1 cellular context compared by ENCODE assay signal in genomic region chr15:90054618-90055097, GRCh38.
TF ChIP-seq lines count a peak whose summit lies in the region.

No MANE protein-coding gene starts in this region.

TF ChIP-seq in HepG2, 621 proteins besides CTCF, POLR2A, EP300 and RAD21 (continued from another document and continues in another):
- TF ChIP-seq GLI4 (CRISPR knock-in tag; IDR thresholded peaks at IDR 0.05; ENCODE audit: borderline replicate concordance) (no peak), ZBTB4 (CRISPR knock-in tag; IDR thresholded peaks at IDR 0.05; ENCODE audit: borderline replicate concordance) (no peak), ESRRA (CRISPR knock-in tag; IDR thresholded peaks at IDR 0.05; ENCODE audit: low read depth) (peak; percentile 69; the same call in 1 of the 2 replicates), ASH2L (IDR thresholded peaks at IDR 0.05; ENCODE audit: insufficient read length, low read depth, low read length) (peak; percentile 45), PATZ1 (CRISPR knock-in tag; IDR thresholded peaks at IDR 0.05) (no peak; the same call in 1 of the 2 replicates), ZNF232 (CRISPR knock-in tag; IDR thresholded peaks at IDR 0.05; ENCODE audit: borderline replicate concordance) (peak; percentile 20; the same call in 1 of the 2 replicates), ZBTB40 (IDR thresholded peaks at IDR 0.05) (no peak), ZBTB40 (CRISPR knock-in tag; IDR thresholded peaks at IDR 0.05) (no peak; the same call in 1 of the 2 replicates), MTERF4 (CRISPR knock-in tag; IDR thresholded peaks at IDR 0.05) (no peak), SRSF4 (IDR thresholded peaks at IDR 0.05; ENCODE audit: low read depth, low read length, poor library complexity, severe bottlenecking) (no peak), IRF9 (CRISPR knock-in tag; IDR thresholded peaks at IDR 0.05; ENCODE audit: borderline replicate concordance) (no peak), MAFK (conservative IDR thresholded peaks at IDR 0.05 in 1 of 2, IDR thresholded peaks at IDR 0.05 in 1 of 2; ENCODE audit: low read length in 2 of 2) (no peak), ZNF234 (CRISPR knock-in tag; conservative IDR thresholded peaks at IDR 0.05) (no peak), FIP1L1 (IDR thresholded peaks at IDR 0.05; ENCODE audit: borderline replicate concordance, insufficient read depth, low read depth, low read length) (no peak), ZSCAN22 (CRISPR knock-in tag; IDR thresholded peaks at IDR 0.05) (no peak), ZNF30 (CRISPR knock-in tag; IDR thresholded peaks at IDR 0.05) (no peak), KAT8 (CRISPR knock-in tag; IDR thresholded peaks at IDR 0.05) (no peak), ZNF672 (CRISPR knock-in tag; IDR thresholded peaks at IDR 0.05) (no peak), SP2 (CRISPR knock-in tag; IDR thresholded peaks at IDR 0.05) (no peak), SIN3A (IDR thresholded peaks at IDR 0.05; ENCODE audit: borderline replicate concordance, low read depth, low read length) (no peak), ATF4 (CRISPR knock-in tag; IDR thresholded peaks at IDR 0.05) (no peak), ARID5B (CRISPR knock-in tag; IDR thresholded peaks at IDR 0.05) (peak; percentile 68; the same call in 1 of the 2 replicates), ZNF549 (CRISPR knock-in tag; IDR thresholded peaks at IDR 0.05) (no peak), SNAPC5 (CRISPR knock-in tag; IDR thresholded peaks at IDR 0.05; ENCODE audit: borderline replicate concordance) (no peak), ZNF530 (CRISPR knock-in tag; IDR thresholded peaks at IDR 0.05; ENCODE audit: low read depth) (no peak), ZBTB49 (CRISPR knock-in tag; IDR thresholded peaks at IDR 0.05; ENCODE audit: borderline replicate concordance) (no peak; the same call in 1 of the 2 replicates), TSC22D2 (CRISPR knock-in tag; IDR thresholded peaks at IDR 0.05; ENCODE audit: borderline replicate concordance) (no peak), ZBTB7A (CRISPR knock-in tag; IDR thresholded peaks at IDR 0.05) (no peak), PRMT3 (CRISPR knock-in tag; IDR thresholded peaks at IDR 0.05; ENCODE audit: borderline replicate concordance, low read depth) (no peak), ELF4 (CRISPR knock-in tag; IDR thresholded peaks at IDR 0.05; ENCODE audit: borderline replicate concordance) (no peak), ETV5 (CRISPR knock-in tag; IDR thresholded peaks at IDR 0.05; ENCODE audit: borderline replicate concordance) (0 out of 2 replicates have a peak, but pooled peaks have one; percentile 54), REL (CRISPR knock-in tag; conservative IDR thresholded peaks at IDR 0.05) (no peak)
